In genomic region chr9:89310486-89311345, GRCh38 we compare ENCODE assay signal across 8 cellular contexts. TPM values are rescaled to one million over a fixed set of nuclear protein-coding genes. Genes with fewer than 3 reads are reported as not detected.
A peak's percentile ranks its signal among the peaks of the same experiment; 100 is the strongest.
DNase-seq lines count a peak whose midpoint lies in the region; ATAC-seq, FAIRE-seq and TF ChIP-seq lines count a peak whose summit lies in the region.

Gene CKS2 (plus strand): TSS chr9:89311195. CDS start chr9:89311293, 98 bp downstream.

- peak within 1 kb of the TSS; percentile 90 for H3K4me3 Mint-ChIP-seq in astrocyte (ENCODE audit: unreplicated experiment)

- ATAC-seq in GM18505 (IDR thresholded peaks at IDR 0.05; ENCODE audit: unreplicated experiment) (peak; percentile 91), HG02973 (IDR thresholded peaks at IDR 0.05; ENCODE audit: unreplicated experiment) (peak; percentile 85), right cardiac atrium (peak; percentile 96 to 98)

- H3K27me3 ChIP-seq in astrocyte (ENCODE audit: insufficient read depth, low read length) (no peaks in the 10 kb centered on the region), right cardiac atrium (ENCODE audit: control insufficient read depth, insufficient read depth) (no peaks in the 10 kb centered on the region), uterus (no peaks in the 10 kb centered on the region)

- H3K27me3 Mint-ChIP-seq in astrocyte (ENCODE audit: low read depth, unreplicated experiment), result no peaks in the 10 kb centered on the region

- peak within 1 kb of the TSS; percentile 95 for H3K4me2 ChIP-seq in astrocyte (ENCODE audit: low read length)

- peak within 1 kb of the TSS; percentile 96 for H3K27ac Mint-ChIP-seq in astrocyte (ENCODE audit: unreplicated experiment)

- FAIRE-seq in astrocyte (lab: Jason Lieb, UNC), result peak; percentile 83

- H4K20me1 ChIP-seq in astrocyte (ENCODE audit: insufficient read depth, low read length), result peaks cover 24% of the 10 kb centered on the region

- H3K4me1 Mint-ChIP-seq in astrocyte (ENCODE audit: low read depth, unreplicated experiment), result peaks cover 15% of the 10 kb centered on the region

- H3K9me3 Mint-ChIP-seq in astrocyte (ENCODE audit: unreplicated experiment), result no peaks in the 10 kb centered on the region

- H3K27ac ChIP-seq in astrocyte (ENCODE audit: low read depth, low read length) (peak within 1 kb of the TSS; percentile 98), right cardiac atrium (ENCODE audit: low read length) (peak within 1 kb of the TSS; percentile 97), uterus (peak within 1 kb of the TSS; percentile 99 to 100)

- H3K4me1 ChIP-seq in astrocyte (ENCODE audit: insufficient read depth, low read length) (peaks cover 25% of the 10 kb centered on the region), right cardiac atrium (ENCODE audit: control insufficient read depth, insufficient read depth, low read length) (peaks cover 1% of the 10 kb centered on the region), uterus (peaks cover 0 to 10% of the 10 kb centered on the region in 2 donors)

- H3K36me3 Mint-ChIP-seq in astrocyte (ENCODE audit: low read depth, unreplicated experiment), result no peaks in the 10 kb centered on the region

- TF ChIP-seq CTCF in astrocyte (IDR thresholded peaks at IDR 0.05; ENCODE audit: insufficient read depth, low read depth, low read length) (no peak), uterus (IDR thresholded peaks at IDR 0.05) (peak in 1 of 4 experiments; percentile 41)

- peaks cover 3% of the 10 kb centered on the region for H3K36me3 ChIP-seq in astrocyte (ENCODE audit: insufficient read depth, low read length)
- H3K36me3 ChIP-seq in uterus, result no peaks in the 10 kb centered on the region

- WGBS in right cardiac atrium, result under 1% methylated on average over 85 of the region's 85 CpGs

- peak within 1 kb of the TSS; percentile 99 for H3K4me3 ChIP-seq in astrocyte (ENCODE audit: insufficient read depth, low read depth, low read length)
- H3K4me3 ChIP-seq in right cardiac atrium (ENCODE audit: low read length), result peak within 1 kb of the TSS; percentile 76
- H3K4me3 ChIP-seq in uterus, result peak within 1 kb of the TSS; percentile 57 to 60

- DNase-seq in NCI-H2029 (lab: John Stamatoyannopoulos, UW) (peak; percentile 100), T-helper 22 cell (ENCODE audit: low read depth) (peak; percentile 100), astrocyte (ENCODE audit: low read depth) (peak; percentile 99), right cardiac atrium (peak; percentile 100), pulmonary artery endothelial cell (ENCODE audit: low read depth, low spot score) (peak; percentile 99), uterus (peak; percentile 100)

- H3K9ac ChIP-seq in astrocyte (ENCODE audit: low read length), result peak within 1 kb of the TSS; percentile 97

- TF ChIP-seq POLR2A in GM18505 (IDR thresholded peaks at IDR 0.05; ENCODE audit: borderline replicate concordance, extremely low read depth, insufficient read depth, insufficient read length), result peak; percentile 99
- TF ChIP-seq POLR2A in uterus (IDR thresholded peaks at IDR 0.05), result peak; percentile 95

- peaks cover 54% of the 10 kb centered on the region for H3K79me2 ChIP-seq in astrocyte (ENCODE audit: insufficient read depth, low read length)

- H3K9me3 ChIP-seq in astrocyte (ENCODE audit: insufficient read depth, low read depth, low read length) (no peaks in the 10 kb centered on the region), right cardiac atrium (ENCODE audit: control insufficient read depth, low read length) (no peaks in the 10 kb centered on the region), uterus (no peaks in the 10 kb centered on the region)

- H2AFZ ChIP-seq in astrocyte (ENCODE audit: low read depth, low read length), result peak within 1 kb of the TSS; percentile 62

- intact Hi-C loops in right cardiac atrium (cut with DNase I) (no loop called here), uterus (cut with DNase I; ENCODE audit: low total_unique reads) (no loop called here)

RNA-seq across cellular contexts. Expression of gene CKS2, which starts in this region (rescaled TPM):
- 47.0 and 69.9 TPM in 2 replicates for total RNA-seq in astrocyte
- total RNA-seq in right cardiac atrium, result 1 to 10 TPM; 2.8 to 7.2 (median 4.2) TPM
- 11.7 TPM for polyA plus RNA-seq in right cardiac atrium
- total RNA-seq in pulmonary artery endothelial cell, result 97.0 and 275 TPM in 2 replicates
- total RNA-seq in uterus, result 10 to 100 TPM in 3 of 4 donors, 1 to 10 TPM in 1; 4.2 to 57.0 (median 19.1) TPM

Comparison
In these comparisons a context has a peak if more than half of its experiments do, and no peak if none do; other contexts are left out.
1. Peak in every context shown above with its lines: DNase-seq, ATAC-seq, H3K4me3 ChIP-seq and H3K27ac ChIP-seq.